ENCODE assay signal across 12 cellular contexts in genomic region chr22:47059076-47059475, GRCh38.
"Had no signal": no experiment of that assay in that cellular context is flagged by ENCODE, and none has a peak within 500 bp of the region (broad histone marks: within the 10 kb centered on the region; RNA-seq: fewer than 3 reads in every experiment).

No MANE protein-coding gene starts in this region.

- H3K27me3 ChIP-seq: brain microvascular endothelial cell, ovary, transverse colon had no signal

- H3K27ac Mint-ChIP-seq: activated naive CD4-positive, alpha-beta T cell treated with anti-CD3 and anti-CD28 coated beads, Interleukin-2, amount 50 U/mL, for 24 hours; nephron progenitor cell had no signal

- H3K4me3 ChIP-seq: ovary, transverse colon had no signal

- H3K4me1 ChIP-seq: transverse colon had no signal

- H3K27ac ChIP-seq: brain microvascular endothelial cell, ovary, transverse colon had no signal

- H3K4me1 Mint-ChIP-seq: activated naive CD4-positive, alpha-beta T cell treated with anti-CD3 and anti-CD28 coated beads, Interleukin-2, amount 50 U/mL, for 24 hours had no signal

- DNase-seq: activated CD4-positive, alpha-beta T cell treated with anti-CD3 and anti-CD28 coated beads, Interleukin-2, amount 50 U/mL, for 4 hours; activated CD4-positive, CD25-positive, alpha-beta regulatory T cell treated with anti-CD3 and anti-CD28 coated beads, Interleukin-2, amount 50 U/mL, for 72 hours; activated effector memory CD4-positive, alpha-beta T cell treated with Interleukin-2 at 50 U/mL for 16 hours; activated T-cell treated with anti-CD3 and anti-CD28 coated beads, Interleukin-2, amount 50 U/mL, for 1 hour; brain microvascular endothelial cell; dermis blood vessel endothelial cell; nephron progenitor cell; T-helper 2 cell; transverse colon had no signal

- H3K27me3 Mint-ChIP-seq: activated naive CD4-positive, alpha-beta T cell treated with anti-CD3 and anti-CD28 coated beads, Interleukin-2, amount 50 U/mL, for 24 hours had no signal

- H3K9me3 Mint-ChIP-seq: activated naive CD4-positive, alpha-beta T cell treated with anti-CD3 and anti-CD28 coated beads, Interleukin-2, amount 50 U/mL, for 24 hours; nephron progenitor cell had no signal

- H3K9me3 ChIP-seq: ovary, transverse colon had no signal

- H3K4me3 Mint-ChIP-seq: activated naive CD4-positive, alpha-beta T cell treated with anti-CD3 and anti-CD28 coated beads, Interleukin-2, amount 50 U/mL, for 24 hours; nephron progenitor cell had no signal

- ATAC-seq: left lobe of liver had no signal

- H3K36me3 ChIP-seq: brain microvascular endothelial cell, ovary, transverse colon had no signal
